ENCODE assay signal across 8 cellular contexts in genomic region chr17:28646039-28646754, GRCh38. TPM values are rescaled to one million over a fixed set of nuclear protein-coding genes. Genes with fewer than 3 reads are reported as not detected.
DNase-seq lines count a peak whose midpoint lies in the region; ATAC-seq and TF ChIP-seq lines count a peak whose summit lies in the region.

No MANE protein-coding gene starts in this region.

- peak overlapping the region in 2 of 3 donors; percentile 57 to 93 for H3K9ac ChIP-seq in skeletal muscle tissue (ENCODE audit: low read depth in 1 of 3, low read length in 3 of 3)

- POLR2A ChIA-PET in HEK293 (lab: Yijun Ruan, JAX), result interaction anchor here (1.0 to 5.1 kb wide), 7 partner anchors 11 to 73 kb away, joined by 3 to 56 read pairs (median 5); partner anchors contain the start of genes PROCA1, RPL23A, SDF2 and SUPT6H

- DNase-seq in fibroblast of the aortic adventitia (ENCODE audit: low read depth) (peak; percentile 2), D341Med (ENCODE audit: low spot score) (no peak), AG08396 (ENCODE audit: low spot score) (no peak), brain microvascular endothelial cell (no peak)

- H3K4me1 ChIP-seq in HEK293 (ENCODE audit: control insufficient read depth, insufficient read depth, low read length), result peaks cover 5% of the 10 kb centered on the region
- peaks cover 34 to 35% (median 34%) of the 10 kb centered on the region in 3 donors for H3K4me1 ChIP-seq in skeletal muscle tissue (ENCODE audit: control insufficient read depth in 3 of 3, insufficient read depth in 3 of 3, low read length in 3 of 3)

- ATAC-seq in HG02642 (IDR thresholded peaks at IDR 0.05; ENCODE audit: poor library complexity, unreplicated experiment), result no peak

- H3K36me3 ChIP-seq in HEK293 (ENCODE audit: control insufficient read depth in 2 of 2, insufficient read depth in 1 of 2, low read length in 2 of 2) (peaks cover 34 to 47% of the 10 kb centered on the region in 2 experiments), skeletal muscle tissue (ENCODE audit: control insufficient read depth in 3 of 3, insufficient read depth in 3 of 3, low read length in 3 of 3) (peaks cover 27 to 31% (median 28%) of the 10 kb centered on the region in 3 donors), brain microvascular endothelial cell (replicated peaks) (peaks cover 26% of the 10 kb centered on the region)

- no peak overlapping the region for H3K4me3 ChIP-seq in HEK293 (ENCODE audit: low read depth, low read length)
- no peak overlapping the region for H3K4me3 ChIP-seq in fibroblast of the aortic adventitia (ENCODE audit: low read depth, low read length)
- peak overlapping the region; percentile 91 to 93 (median 93) for H3K4me3 ChIP-seq in skeletal muscle tissue (ENCODE audit: low read length in 3 of 3)
- no peak overlapping the region for H3K4me3 ChIP-seq in brain microvascular endothelial cell (ENCODE audit: low read depth, low read length)

- CTCF ChIA-PET in HEK293 (lab: Yijun Ruan, JAX), result interaction anchor here (0.6 to 3.6 kb wide), 22 partner anchors 8 to 307 kb away, joined by 3 to 42 read pairs (median 5); partner anchors contain the start of genes RPL23A, SDF2, SUPT6H and TLCD1

- H3K27me3 ChIP-seq in skeletal muscle tissue (ENCODE audit: control insufficient read depth in 3 of 3, insufficient read depth in 3 of 3, low read length in 3 of 3), result no peaks in the 10 kb centered on the region
- H3K27me3 ChIP-seq in brain microvascular endothelial cell (replicated peaks), result no peaks in the 10 kb centered on the region

- TF ChIP-seq CTCF in HEK293 (tag by site-specific recombination; IDR thresholded peaks at IDR 0.05) (no peak), VCaP (conservative IDR thresholded peaks at IDR 0.05) (no peak), fibroblast of the aortic adventitia (IDR thresholded peaks at IDR 0.05; ENCODE audit: insufficient read depth, low read length) (no peak), brain microvascular endothelial cell (IDR thresholded peaks at IDR 0.05; ENCODE audit: low read depth, low read length, missing control alignments) (no peak)

- H3K9me3 ChIP-seq in HEK293 (ENCODE audit: control insufficient read depth, insufficient read depth, low read depth, low read length), result no peaks in the 10 kb centered on the region
- no peaks in the 10 kb centered on the region for H3K9me3 ChIP-seq in skeletal muscle tissue (ENCODE audit: control insufficient read depth in 3 of 3, low read length in 3 of 3)

- in situ Hi-C loops in brain microvascular endothelial cell (cut with HindIII; ENCODE audit: low pct_ligation_motif_present, low sequenced_read_pairs), result no loop called here

- H3K27ac ChIP-seq in HEK293 (ENCODE audit: extremely low read depth, low read depth, low read length) (no peak overlapping the region), VCaP (peak overlapping the region; percentile 93), skeletal muscle tissue (ENCODE audit: low read depth, low read length) (peak overlapping the region; percentile 91), brain microvascular endothelial cell (no peak overlapping the region)

TF ChIP-seq in HEK293, 187 proteins besides CTCF, POLR2A, EP300 and RAD21:
- no peak for TF ChIP-seq ZNF138 (tag by site-specific recombination; IDR thresholded peaks at IDR 0.05; ENCODE audit: borderline replicate concordance)
- TF ChIP-seq SCRT2 (tag by site-specific recombination; IDR thresholded peaks at IDR 0.05), result 0 out of 2 replicates have a peak, but pooled peaks have one; percentile 30
- TF ChIP-seq ZNF37A (tag by site-specific recombination; IDR thresholded peaks at IDR 0.05), result no peak

RNA-seq across cellular contexts. Expression of gene BLTP2, which starts 1.2 kb away (rescaled TPM):
- total RNA-seq in fibroblast of the aortic adventitia (ENCODE audit: low replicate concordance), result 99.3 and 200 TPM in 2 replicates
- total RNA-seq in skeletal muscle tissue, result 80.4 TPM

RNA-seq across cellular contexts. Expression of gene SDF2, which starts 15.5 kb away (rescaled TPM):
- total RNA-seq in fibroblast of the aortic adventitia (ENCODE audit: low replicate concordance) (32.5 and 36.9 TPM in 2 replicates), skeletal muscle tissue (41.2 TPM)

RNA-seq across cellular contexts. Expression of gene SUPT6H, which starts 15.8 kb away (rescaled TPM):
- total RNA-seq in fibroblast of the aortic adventitia (ENCODE audit: low replicate concordance) (46.8 and 60.5 TPM in 2 replicates), skeletal muscle tissue (36.5 TPM)

RNA-seq across cellular contexts. Expression of gene RSKR, which starts 32.2 kb away (rescaled TPM):
- total RNA-seq in fibroblast of the aortic adventitia (ENCODE audit: low replicate concordance) (4.3 TPM in 1 of 2 replicates, not detected in the other), skeletal muscle tissue (3.7 TPM)

RNA-seq across cellular contexts. Expression of gene SPAG5, which starts 47.4 kb away (rescaled TPM):
- total RNA-seq in fibroblast of the aortic adventitia (ENCODE audit: low replicate concordance), result 7.4 and 31.8 TPM in 2 replicates
- total RNA-seq in skeletal muscle tissue, result 5.7 TPM

Comparison
In these comparisons a context has a peak if more than half of its experiments do, and no peak if none do; other contexts are left out.
1. H3K27ac ChIP-seq: peak in VCaP (single experiment) and skeletal muscle tissue (single experiment); none in HEK293 (single experiment) and brain microvascular endothelial cell (single experiment).
2. H3K4me3 ChIP-seq: peak in skeletal muscle tissue (3 of 3); none in HEK293 (single experiment), fibroblast of the aortic adventitia (single experiment) and brain microvascular endothelial cell (single experiment).